Comparison of ENCODE assay signal across 24 cellular contexts in the genomic region with DNA sequence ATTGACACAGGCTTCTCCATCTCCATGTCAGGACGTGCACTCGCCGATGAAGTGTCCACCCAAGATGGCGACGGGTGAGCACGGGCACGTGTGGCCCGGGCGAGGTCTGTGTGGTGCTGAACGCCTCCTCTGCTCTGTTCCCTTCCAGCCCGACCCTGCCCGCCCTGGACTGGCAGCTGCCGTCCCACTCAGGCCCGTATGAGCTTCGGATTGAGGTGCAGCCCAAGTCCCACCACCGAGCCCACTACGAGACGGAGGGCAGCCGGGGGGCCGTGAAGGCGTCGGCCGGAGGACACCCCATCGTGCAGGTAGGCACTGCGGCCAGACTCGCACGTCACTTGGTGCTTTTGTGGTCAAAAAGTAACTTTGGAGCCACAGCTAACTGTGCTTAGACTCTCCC.
"Had no signal": no experiment of that assay in that cellular context is flagged by ENCODE, and none has a peak within 500 bp of the region (broad histone marks: within the 10 kb centered on the region; RNA-seq: fewer than 3 reads in every experiment).

No MANE protein-coding gene starts in this region.

- H3K4me1 ChIP-seq: colonic mucosa, esophagus squamous epithelium, heart right ventricle, left lung, lower lobe of right lung had no signal

- H3K27me3 Mint-ChIP-seq: dendritic cell treated with granulocyte-macrophage colony-stimulating factor and Interleukin-4, amounts not matched to agents 40 ng/mL and 50 ng/mL, for 4 days; effector memory CD8-positive, alpha-beta T cell; naive B cell had no signal

- H3K9me3 Mint-ChIP-seq: dendritic cell treated with granulocyte-macrophage colony-stimulating factor and Interleukin-4, amounts not matched to agents 40 ng/mL and 50 ng/mL, for 4 days; effector memory CD8-positive, alpha-beta T cell; endodermal cell; mesothelial cell of epicardium; naive B cell had no signal

- H3K4me3 ChIP-seq: colonic mucosa, esophagus squamous epithelium, gastrocnemius medialis, heart right ventricle, left lung, lower lobe of right lung, mucosa of descending colon had no signal

- H3K27ac ChIP-seq: colonic mucosa, epithelial cell of prostate, esophagus squamous epithelium, gastrocnemius medialis, heart right ventricle, left lung, lower lobe of right lung had no signal

- H3K4me3 Mint-ChIP-seq: dendritic cell treated with granulocyte-macrophage colony-stimulating factor and Interleukin-4, amounts not matched to agents 40 ng/mL and 50 ng/mL, for 4 days; effector memory CD8-positive, alpha-beta T cell; endodermal cell; mesothelial cell of epicardium had no signal

- H3K27me3 ChIP-seq: colonic mucosa, esophagus squamous epithelium, gastrocnemius medialis, heart right ventricle, left lung had no signal

- H3K36me3 ChIP-seq: colonic mucosa had no signal

- H3K4me1 Mint-ChIP-seq: endodermal cell, mesothelial cell of epicardium had no signal

- DNase-seq: colonic mucosa; cortex of kidney; effector CD8-positive, alpha-beta T cell; effector memory CD8-positive, alpha-beta T cell; endodermal cell; erythroblast; esophagus squamous epithelium; foreskin fibroblast; foreskin melanocyte; gastrocnemius medialis; glutamatergic neuron; head of caudate nucleus; heart right ventricle; hippocampal formation; left cardiac atrium; left ventricle myocardium superior; lower lobe of right lung; mesenchymal stem cell; mucosa of descending colon; naive B cell had no signal

- ATAC-seq: effector memory CD8-positive, alpha-beta T cell; gastrocnemius medialis; heart right ventricle; left cardiac atrium; left lung; left ventricle myocardium superior; lower lobe of right lung; mucosa of descending colon had no signal

- H3K27ac Mint-ChIP-seq: dendritic cell treated with granulocyte-macrophage colony-stimulating factor and Interleukin-4, amounts not matched to agents 40 ng/mL and 50 ng/mL, for 4 days; endodermal cell; mesothelial cell of epicardium had no signal

- H3K36me3 Mint-ChIP-seq: mesothelial cell of epicardium, naive B cell had no signal

- H3K9me3 ChIP-seq: colonic mucosa, esophagus squamous epithelium, gastrocnemius medialis, heart right ventricle, left lung, lower lobe of right lung, mucosa of descending colon had no signal
